9 cellular contexts compared by ENCODE assay signal in the genomic region with DNA sequence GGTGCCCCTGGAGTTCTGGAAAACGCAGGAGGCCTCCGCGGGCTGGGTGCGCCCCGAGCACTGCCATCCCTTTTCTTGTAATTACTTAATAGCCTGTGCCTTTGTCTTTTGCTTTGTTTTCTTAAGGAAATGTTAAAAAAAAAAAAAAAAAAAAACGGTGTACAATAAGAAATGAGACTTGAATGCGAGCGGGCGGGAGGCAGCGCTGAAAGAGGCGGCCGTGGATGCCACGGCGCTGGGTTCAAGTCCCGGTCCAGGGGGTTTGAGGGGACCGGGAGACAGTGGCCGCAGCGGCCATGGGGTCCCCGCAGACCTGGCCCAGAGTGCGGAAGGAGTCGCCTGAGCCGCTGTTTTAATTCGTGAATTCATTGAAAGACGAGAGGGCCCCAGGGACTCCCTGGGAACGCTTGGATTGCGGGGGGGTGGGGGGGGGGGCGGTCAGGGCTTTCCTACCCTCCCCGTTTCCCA.
DNase-seq lines count a peak whose midpoint lies in the region; ATAC-seq, FAIRE-seq and TF ChIP-seq lines count a peak whose summit lies in the region.
"Had no signal": no experiment of that assay in that cellular context is flagged by ENCODE, and none has a peak within 500 bp of the region (broad histone marks: within the 10 kb centered on the region; RNA-seq: fewer than 3 reads in every experiment).

No MANE protein-coding gene starts in this region.

- H3K27ac Mint-ChIP-seq in activated T-helper 2 cell treated with anti-CD3 and anti-CD28 coated beads, Interferon-gamma antibody, Interleukin-2, Interleukin-4, amounts not matched to agents 10 μg/mL and 5 μg/mL and 100 μg/mL, durations not matched to agents 14 hours and 24 hours and 36 hours: no peak overlapping the region
- H3K27ac Mint-ChIP-seq in progenitor cell of endocrine pancreas: no peak overlapping the region

- in situ Hi-C loops in HAP-1 (cut with MboI; ENCODE audit: low sequenced_read_pairs): loop anchor here (25.0 kb wide), 1 partner anchor 355 kb away; a partner anchor contains a TSS

- no peaks in the 10 kb centered on the region for H3K9me3 ChIP-seq in HAP-1

- H3K4me3 Mint-ChIP-seq in activated T-helper 2 cell treated with anti-CD3 and anti-CD28 coated beads, Interferon-gamma antibody, Interleukin-2, Interleukin-4, amounts not matched to agents 10 μg/mL and 5 μg/mL and 100 μg/mL, durations not matched to agents 14 hours and 24 hours and 36 hours (ENCODE audit: low read depth): peak overlapping the region; percentile 26
- H3K4me3 Mint-ChIP-seq in progenitor cell of endocrine pancreas (ENCODE audit: low read depth): peak overlapping the region; percentile 81

- no peaks in the 10 kb centered on the region for H3K4me1 Mint-ChIP-seq in activated T-helper 2 cell treated with anti-CD3 and anti-CD28 coated beads, Interferon-gamma antibody, Interleukin-2, Interleukin-4, amounts not matched to agents 10 μg/mL and 5 μg/mL and 100 μg/mL, durations not matched to agents 14 hours and 24 hours and 36 hours (ENCODE audit: low read depth)
- H3K4me1 Mint-ChIP-seq in progenitor cell of endocrine pancreas (ENCODE audit: low read depth): peaks cover 13% of the 10 kb centered on the region

- H3K36me3 Mint-ChIP-seq in activated T-helper 2 cell treated with anti-CD3 and anti-CD28 coated beads, Interferon-gamma antibody, Interleukin-2, Interleukin-4, amounts not matched to agents 10 μg/mL and 5 μg/mL and 100 μg/mL, durations not matched to agents 14 hours and 24 hours and 36 hours (ENCODE audit: low read depth): no peaks in the 10 kb centered on the region
- H3K36me3 Mint-ChIP-seq in progenitor cell of endocrine pancreas (ENCODE audit: insufficient read depth): no peaks in the 10 kb centered on the region

- peak in 1 of 2 donors; percentile 6 for ATAC-seq in left cardiac atrium
- no peak for ATAC-seq in HG03457 (IDR thresholded peaks at IDR 0.05; ENCODE audit: unreplicated experiment)

- peak overlapping the region; percentile 77 for H3K4me3 ChIP-seq in AG10803 (ENCODE audit: low read length)
- no peak overlapping the region for H3K4me3 ChIP-seq in HAP-1

- DNase-seq in AG10803 (ENCODE audit: low read depth) (peak; percentile 5), left cardiac atrium (peak; percentile 58), progenitor cell of endocrine pancreas (ENCODE audit: low spot score, unreplicated experiment) (no peak), HTR-8/SVneo (ENCODE audit: insufficient read length, low spot score) (no peak), HAP-1 (ENCODE audit: low spot score in 2 of 2) (no peak), NCI-H82 treated with DMSO at 0.1 percent for 48 hours (lab: John Stamatoyannopoulos, UW; ENCODE audit: unreplicated experiment) (no peak)
- DNase-seq in activated T-helper 2 cell treated with anti-CD3 and anti-CD28 coated beads, Interferon-gamma antibody, Interleukin-2, Interleukin-4, amounts not matched to agents 10 μg/mL and 5 μg/mL and 100 μg/mL, durations not matched to agents 14 hours and 24 hours and 36 hours (ENCODE audit: low spot score): no peak

- peaks cover 14% of the 10 kb centered on the region for H3K27me3 Mint-ChIP-seq in activated T-helper 2 cell treated with anti-CD3 and anti-CD28 coated beads, Interferon-gamma antibody, Interleukin-2, Interleukin-4, amounts not matched to agents 10 μg/mL and 5 μg/mL and 100 μg/mL, durations not matched to agents 14 hours and 24 hours and 36 hours (ENCODE audit: low read depth)
- no peaks in the 10 kb centered on the region for H3K27me3 Mint-ChIP-seq in progenitor cell of endocrine pancreas

- no peaks in the 10 kb centered on the region for H3K9me3 Mint-ChIP-seq in activated T-helper 2 cell treated with anti-CD3 and anti-CD28 coated beads, Interferon-gamma antibody, Interleukin-2, Interleukin-4, amounts not matched to agents 10 μg/mL and 5 μg/mL and 100 μg/mL, durations not matched to agents 14 hours and 24 hours and 36 hours
- H3K9me3 Mint-ChIP-seq in progenitor cell of endocrine pancreas (ENCODE audit: low read depth): no peaks in the 10 kb centered on the region

- no peak for TF ChIP-seq CTCF in AG10803 (conservative IDR thresholded peaks at IDR 0.05; ENCODE audit: low read length)
- TF ChIP-seq CTCF in progenitor cell of endocrine pancreas (IDR thresholded peaks at IDR 0.05; ENCODE audit: unreplicated experiment): no peak

- H3K27me3 ChIP-seq in HAP-1 (ENCODE audit: low read depth): no peaks in the 10 kb centered on the region

- peaks cover 13% of the 10 kb centered on the region; the same call in 1 of the 2 replicates for H3K4me1 ChIP-seq in HAP-1

- intact Hi-C loops in activated T-helper 2 cell treated with anti-CD3 and anti-CD28 coated beads, Interferon-gamma antibody, Interleukin-2, Interleukin-4, amounts not matched to agents 10 μg/mL and 5 μg/mL and 100 μg/mL, durations not matched to agents 14 hours and 24 hours and 36 hours (cut with micrococcal nuclease): no loop called here
- intact Hi-C loops in left cardiac atrium (cut with DNase I): loop anchor here in 1 of 2 donors (10.0 kb wide), 3 partner anchors 212 to 382 kb away; a partner anchor contains a TSS

- H3K36me3 ChIP-seq in HAP-1 (replicated peaks): no peaks in the 10 kb centered on the region

- no peak for FAIRE-seq in HTR-8/SVneo (lab: Jason Lieb, UNC)
- FAIRE-seq: keratinocyte had no signal

Comparison
In these comparisons a context has a peak if more than half of its experiments do, and no peak if none do; other contexts are left out.
1. DNase-seq: peak in AG10803 (single experiment) and left cardiac atrium (single experiment); none in activated T-helper 2 cell treated with anti-CD3 and anti-CD28 coated beads, Interferon-gamma antibody, Interleukin-2, Interleukin-4, amounts not matched to agents 10 μg/mL and 5 μg/mL and 100 μg/mL, durations not matched to agents 14 hours and 24 hours and 36 hours (single experiment), progenitor cell of endocrine pancreas (single experiment), HTR-8/SVneo (single experiment), HAP-1 (0 of 2) and NCI-H82 treated with DMSO at 0.1 percent for 48 hours (single experiment).